Comparison of ENCODE assay signal across 11 cellular contexts in the genomic region with DNA sequence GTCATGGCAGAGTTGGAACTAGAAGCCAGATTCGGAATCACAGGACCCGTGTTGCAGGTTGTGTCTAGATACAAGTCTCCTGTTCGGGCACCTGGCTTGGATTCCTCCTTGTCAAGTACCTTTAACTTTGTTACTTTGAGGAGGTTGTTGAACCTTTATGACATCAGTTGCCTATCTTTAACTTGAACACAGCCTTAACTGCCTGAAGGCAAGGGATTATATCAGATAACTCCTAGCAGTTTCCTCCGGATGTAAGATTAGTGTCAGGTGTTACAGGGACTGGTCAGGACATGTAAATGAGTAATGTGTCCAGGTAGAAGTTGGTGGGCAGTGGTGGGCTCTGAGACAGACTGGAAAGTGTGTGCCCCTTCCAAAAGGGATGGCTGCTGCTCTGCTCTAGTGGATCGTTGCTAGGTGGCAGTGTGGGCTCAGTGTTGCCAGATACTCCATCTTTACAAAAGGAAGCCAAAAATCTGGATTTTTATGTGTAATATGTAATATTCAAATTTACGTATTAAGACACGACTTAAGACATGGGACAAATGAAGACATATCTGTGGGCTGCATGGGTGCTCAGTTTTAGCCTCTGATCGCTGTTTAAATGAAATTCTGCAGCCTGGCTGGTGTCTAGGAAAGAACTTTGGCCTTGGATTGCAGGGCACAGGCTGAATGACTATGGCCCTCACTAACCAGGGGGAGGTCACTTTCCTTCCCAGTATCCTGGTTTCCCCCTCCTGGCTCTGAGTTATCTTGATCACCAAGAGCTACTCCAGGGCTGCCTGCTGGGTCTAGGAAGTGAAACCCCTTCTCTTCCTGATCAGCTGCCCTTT. TPM values are rescaled to one million over a fixed set of nuclear protein-coding genes. Genes with fewer than 3 reads are reported as not detected.
DNase-seq lines count a peak whose midpoint lies in the region; ATAC-seq and TF ChIP-seq lines count a peak whose summit lies in the region.
"Had no signal": no experiment of that assay in that cellular context is flagged by ENCODE, and none has a peak within 500 bp of the region (broad histone marks: within the 10 kb centered on the region; RNA-seq: fewer than 3 reads in every experiment).

No MANE protein-coding gene starts in this region.

- no peaks in the 10 kb centered on the region for H3K27me3 ChIP-seq in OCI-LY1 (ENCODE audit: insufficient read depth, low read length)
- H3K27me3 ChIP-seq in suprapubic skin = no peaks in the 10 kb centered on the region
- H3K27me3 ChIP-seq: thyroid gland had no signal

- WGBS in suprapubic skin = 49% methylated on average over 8 of the region's 8 CpGs

- H3K4me2 ChIP-seq in OCI-LY1 (ENCODE audit: low read length) = no peak overlapping the region

- no peak overlapping the region for H3K4me3 Mint-ChIP-seq in effector memory CD8-positive, alpha-beta T cell
- H3K4me3 Mint-ChIP-seq in progenitor cell of endocrine pancreas (ENCODE audit: low read depth) = no peak overlapping the region

- ATAC-seq in effector memory CD8-positive, alpha-beta T cell (replicated peaks) = no peak
- ATAC-seq in HG02970 (IDR thresholded peaks at IDR 0.05; ENCODE audit: low FRiP score, unreplicated experiment) (no peak), GM21717 (IDR thresholded peaks at IDR 0.05; ENCODE audit: unreplicated experiment) (no peak)
- ATAC-seq: left cardiac atrium had no signal

- DNase-seq in GM10266 (ENCODE audit: extremely low spot score) (no peak), progenitor cell of endocrine pancreas (ENCODE audit: low spot score, unreplicated experiment) (no peak), suprapubic skin (ENCODE audit: low spot score in 2 of 2) (no peak)
- no peak for DNase-seq in effector memory CD8-positive, alpha-beta T cell
- DNase-seq: activated CD8-positive, alpha-beta memory T cell treated with anti-CD3 and anti-CD28 coated beads, Interleukin-2, amount 50 U/mL, for 4 hours; foreskin melanocyte; left cardiac atrium; thyroid gland had no signal

- peak; percentile 11 for TF ChIP-seq CTCF in GM10266 (IDR thresholded peaks at IDR 0.05; ENCODE audit: control insufficient read depth, insufficient read depth, low read depth, missing control alignments)
- peak; percentile 25 for TF ChIP-seq CTCF in OCI-LY1 (IDR thresholded peaks at IDR 0.05; ENCODE audit: low read length)
- TF ChIP-seq CTCF in progenitor cell of endocrine pancreas (IDR thresholded peaks at IDR 0.05; ENCODE audit: unreplicated experiment) = peak; percentile 10
- TF ChIP-seq CTCF in suprapubic skin (IDR thresholded peaks at IDR 0.05) = no peak

- no peaks in the 10 kb centered on the region for H3K27me3 Mint-ChIP-seq in effector memory CD8-positive, alpha-beta T cell
- H3K27me3 Mint-ChIP-seq in progenitor cell of endocrine pancreas = no peaks in the 10 kb centered on the region

- no peaks in the 10 kb centered on the region for H3F3A ChIP-seq in OCI-LY1 (ENCODE audit: insufficient read depth, low read length)

- H3K36me3 Mint-ChIP-seq in effector memory CD8-positive, alpha-beta T cell (ENCODE audit: insufficient read depth) = peaks cover 24% of the 10 kb centered on the region
- H3K36me3 Mint-ChIP-seq in progenitor cell of endocrine pancreas (ENCODE audit: insufficient read depth) = peaks cover 14% of the 10 kb centered on the region

- no peaks in the 10 kb centered on the region for H4K20me1 ChIP-seq in OCI-LY1 (ENCODE audit: insufficient read depth, low read length)

- H3K27ac ChIP-seq in OCI-LY1 (ENCODE audit: low read depth, low read length, poor library complexity, severe bottlenecking) (no peak overlapping the region), suprapubic skin (no peak overlapping the region)
- H3K27ac ChIP-seq: thyroid gland had no signal

- no peak for TF ChIP-seq EP300 in suprapubic skin (IDR thresholded peaks at IDR 0.05)

- no peaks in the 10 kb centered on the region for H3K9me2 ChIP-seq in OCI-LY1 (ENCODE audit: low read depth, low read length)

- peaks cover 61% of the 10 kb centered on the region for H3K79me2 ChIP-seq in OCI-LY1 (ENCODE audit: insufficient read depth, low read length)

- no peak for TF ChIP-seq POLR2A in suprapubic skin (IDR thresholded peaks at IDR 0.05)

- no peak overlapping the region for H3K4me3 ChIP-seq in OCI-LY1 (ENCODE audit: low read depth, low read length, poor library complexity, severe bottlenecking)
- H3K4me3 ChIP-seq in suprapubic skin = no peak overlapping the region
- H3K4me3 ChIP-seq: thyroid gland had no signal

- peak overlapping the region; percentile 88 to 92 for H3K27ac Mint-ChIP-seq in effector memory CD8-positive, alpha-beta T cell
- peak overlapping the region; percentile 4 for H3K27ac Mint-ChIP-seq in progenitor cell of endocrine pancreas

- 0 out of 2 replicates have a peak, but pooled peaks cover 2% of the 10 kb centered on the region for H3K9me3 ChIP-seq in OCI-LY1 (ENCODE audit: low read length)
- H3K9me3 ChIP-seq in suprapubic skin = no peaks in the 10 kb centered on the region
- H3K9me3 ChIP-seq: thyroid gland had no signal

- no peak overlapping the region for H2AFZ ChIP-seq in OCI-LY1 (ENCODE audit: low read length)

- H3K4me1 ChIP-seq in OCI-LY1 (ENCODE audit: insufficient read depth, low read length, severe bottlenecking) = peaks cover 41% of the 10 kb centered on the region
- peaks cover 78% of the 10 kb centered on the region for H3K4me1 ChIP-seq in suprapubic skin

- H3K9me3 Mint-ChIP-seq in effector memory CD8-positive, alpha-beta T cell = no peaks in the 10 kb centered on the region
- H3K9me3 Mint-ChIP-seq in progenitor cell of endocrine pancreas (ENCODE audit: low read depth) = peaks cover 5% of the 10 kb centered on the region

- H3K9ac ChIP-seq in OCI-LY1 (ENCODE audit: low read length) = no peak overlapping the region

- H3K36me3 ChIP-seq in OCI-LY1 (ENCODE audit: insufficient read depth, low read length) (peaks cover 31% of the 10 kb centered on the region), suprapubic skin (no peaks in the 10 kb centered on the region)
- H3K36me3 ChIP-seq: thyroid gland had no signal

- H3K4me1 Mint-ChIP-seq in effector memory CD8-positive, alpha-beta T cell (ENCODE audit: low read depth in 2 of 2) = peaks cover 68 to 84% of the 10 kb centered on the region in 2 donors
- peaks cover 57% of the 10 kb centered on the region for H3K4me1 Mint-ChIP-seq in progenitor cell of endocrine pancreas (ENCODE audit: low read depth)

RNA-seq across cellular contexts. Expression of a gene that starts 27.1 kb away (rescaled TPM):
- total RNA-seq in progenitor cell of endocrine pancreas = 136 and 137 TPM in 2 replicates
- 10 to 100 TPM; 62.1 to 95.8 (median 74.8) TPM for total RNA-seq in suprapubic skin

Comparison
In these comparisons a context has a peak if more than half of its experiments do, and no peak if none do; other contexts are left out.
1. CTCF ChIP-seq: peak in GM10266 (single experiment), OCI-LY1 (single experiment) and progenitor cell of endocrine pancreas (single experiment); none in suprapubic skin (0 of 2).